12 cellular contexts compared by ENCODE assay signal in genomic region chr4:6969826-6970800, GRCh38.
DNase-seq lines count a peak whose midpoint lies in the region; ATAC-seq, FAIRE-seq and TF ChIP-seq lines count a peak whose summit lies in the region.
"Had no signal": no experiment of that assay in that cellular context is flagged by ENCODE, and none has a peak within 500 bp of the region (broad histone marks: within the 10 kb centered on the region; RNA-seq: fewer than 3 reads in every experiment).

No MANE protein-coding gene starts in this region.

- H3K79me2 ChIP-seq in H9 (ENCODE audit: insufficient read depth, low read length) (no peaks in the 10 kb centered on the region), trophoblast cell (ENCODE audit: control insufficient read depth, insufficient read depth, low read length, poor library complexity) (no peaks in the 10 kb centered on the region)

- H3K9ac ChIP-seq in H9 (ENCODE audit: extremely low read depth, insufficient read length, low read length): no peak overlapping the region
- no peak overlapping the region for H3K9ac ChIP-seq in trophoblast cell (ENCODE audit: low read length)

- H3K4ac ChIP-seq in H9 (ENCODE audit: low read depth, low read length): no peak overlapping the region; the same call in 1 of the 2 replicates
- H3K4ac ChIP-seq in trophoblast cell (ENCODE audit: low read depth, low read length): no peak overlapping the region

- H3K27me3 ChIP-seq in H9 (ENCODE audit: insufficient read depth, low read length) (no peaks in the 10 kb centered on the region), trophoblast cell (ENCODE audit: insufficient read depth, low read length) (no peaks in the 10 kb centered on the region), pancreas (no peaks in the 10 kb centered on the region)

- no peak overlapping the region for H3K4me3 Mint-ChIP-seq in H9

- no peak overlapping the region for H2AFZ ChIP-seq in H9 (ENCODE audit: low read length)
- no peak overlapping the region for H2AFZ ChIP-seq in trophoblast cell (ENCODE audit: insufficient read depth, low read length, poor library complexity)

- H3K4me3 ChIP-seq in trophoblast cell (ENCODE audit: low read depth, low read length): peak overlapping the region; percentile 36
- H3K4me3 ChIP-seq in pancreas: no peak overlapping the region

- WGBS in H9 (ENCODE audit: extremely low coverage, insufficient read length, low lambda C conversion rate): no CpG with 5 or more reads among the region's 18 CpGs
- WGBS in trophoblast cell (ENCODE audit: extremely low coverage, insufficient coverage, insufficient read length): no CpG with 5 or more reads among the region's 18 CpGs
- WGBS in pancreas, 2 donors: 86% methylated on average over 17 to 18 of the region's 18 CpGs

- H4K91ac ChIP-seq in H9 (ENCODE audit: insufficient read length, low read depth, low read length) (no peak overlapping the region), trophoblast cell (ENCODE audit: low read depth, low read length) (no peak overlapping the region)

- H4K8ac ChIP-seq in H9 (replicated peaks; ENCODE audit: insufficient read length, low read depth, low read length) (no peak overlapping the region), trophoblast cell (ENCODE audit: low read depth, low read length) (no peak overlapping the region)

- no peak overlapping the region for H3K23ac ChIP-seq in H9 (ENCODE audit: insufficient read length, low read depth, low read length)
- no peak overlapping the region for H3K23ac ChIP-seq in trophoblast cell (ENCODE audit: low read length)

- H3K36me3 Mint-ChIP-seq in H9 (ENCODE audit: insufficient read depth in 1 of 3, low read depth in 3 of 3): peaks cover 5 to 11% (median 7%) of the 10 kb centered on the region in 3 experiments

- no peak overlapping the region for H3T11ph ChIP-seq in H9 (ENCODE audit: low read length)

- H3K4me2 ChIP-seq in H9 (ENCODE audit: insufficient read depth, insufficient read length, low read length) (no peak overlapping the region), trophoblast cell (ENCODE audit: low read length) (no peak overlapping the region)

- peaks cover 32 to 42% of the 10 kb centered on the region in 2 experiments for H3K4me1 Mint-ChIP-seq in H9

- H2BK12ac ChIP-seq in H9 (ENCODE audit: insufficient read length, low read depth, low read length) (no peak overlapping the region), trophoblast cell (ENCODE audit: low read length) (no peak overlapping the region)

- no peak for FAIRE-seq in pancreas (lab: Jason Lieb, UNC)

- H2BK120ac ChIP-seq in H9 (ENCODE audit: low read depth, low read length, poor library complexity, severe bottlenecking) (no peak overlapping the region), trophoblast cell (ENCODE audit: insufficient read depth, low read length, poor library complexity) (no peak overlapping the region)

- no peaks in the 10 kb centered on the region for H4K20me1 ChIP-seq in H9 (ENCODE audit: control insufficient read depth, insufficient read depth, insufficient read length)

- peaks cover 8 to 11% of the 10 kb centered on the region in 2 experiments for H3K36me3 ChIP-seq in trophoblast cell (ENCODE audit: control insufficient read depth in 1 of 2, insufficient read depth in 2 of 2, low read length in 2 of 2)
- no peaks in the 10 kb centered on the region for H3K36me3 ChIP-seq in pancreas

- no peaks in the 10 kb centered on the region for H3K9me3 Mint-ChIP-seq in H9

- H4K12ac ChIP-seq in trophoblast cell (ENCODE audit: low read depth, low read length): no peak overlapping the region

- no peaks in the 10 kb centered on the region for H3K27me3 Mint-ChIP-seq in H9 (ENCODE audit: low read depth)

- peak overlapping the region; percentile 73; the same call in 1 of the 2 replicates for H2BK15ac ChIP-seq in H9 (ENCODE audit: low read depth, low read length)

- ATAC-seq in GM19025 (IDR thresholded peaks at IDR 0.05; ENCODE audit: low read depth, unreplicated experiment) (peak; percentile 67), HG03575 (IDR thresholded peaks at IDR 0.05; ENCODE audit: extremely low read depth, insufficient number of reproducible peaks, low FRiP score, unreplicated experiment) (peak; percentile 60), pancreas (no peak)
- ATAC-seq: SK-N-SH treated with all-trans-retinoic acid at 6 μM for 48 hours had no signal

- intact Hi-C loops in pancreas (cut with DNase I): no loop called here

- peak overlapping the region in 2 of 3 experiments; percentile 53 to 89; a peak in 2 of 7 replicates for H3K27ac Mint-ChIP-seq in H9

- no peak overlapping the region for H2BK20ac ChIP-seq in H9 (ENCODE audit: low read depth, low read length, poor library complexity, severe bottlenecking)

- no peak for DNase-seq in H9
- no peak for DNase-seq in trophoblast cell
- no peak for DNase-seq in NCI-H2029 (lab: John Stamatoyannopoulos, UW)
- no peak for DNase-seq in AG20443 (ENCODE audit: low spot score)
- no peak for DNase-seq in ACHN
- DNase-seq in pancreas: no peak
- DNase-seq: dermis blood vessel endothelial cell, DND-41, NCI-H187 treated with DMSO at 0.1 percent for 48 hours had no signal

- H2BK5ac ChIP-seq in H9 (ENCODE audit: insufficient read length, low read length) (no peak overlapping the region), trophoblast cell (ENCODE audit: low read depth, low read length, poor library complexity) (no peak overlapping the region)

- H3K18ac ChIP-seq in H9 (ENCODE audit: insufficient read length, low read depth, low read length): no peak overlapping the region
- H3K18ac ChIP-seq in trophoblast cell (ENCODE audit: low read length): peak overlapping the region; percentile 11

- TF ChIP-seq CTCF in H9 (conservative IDR thresholded peaks at IDR 0.05): no peak
- no peak for TF ChIP-seq CTCF in pancreas (IDR thresholded peaks at IDR 0.05)

- no peaks in the 10 kb centered on the region for H3K9me3 ChIP-seq in H9 (ENCODE audit: control insufficient read depth, low read depth, low read length)
- H3K9me3 ChIP-seq in trophoblast cell (ENCODE audit: insufficient read depth, low read depth, low read length): no peaks in the 10 kb centered on the region
- H3K9me3 ChIP-seq in pancreas: no peaks in the 10 kb centered on the region

- no peak overlapping the region for H3K56ac ChIP-seq in H9 (ENCODE audit: insufficient read length, low read depth, low read length)

- in situ Hi-C loops in ACHN (cut with HindIII; ENCODE audit: low pct_ligation_motif_present, low pct_unique_long_range_greater_than_20kb, low sequenced_read_pairs): no loop called here

- H3K4me1 ChIP-seq in H9 (ENCODE audit: insufficient read depth, low read length) (peaks cover 9% of the 10 kb centered on the region; the same call in 1 of the 2 replicates), trophoblast cell (ENCODE audit: control insufficient read depth in 1 of 2, insufficient read depth in 2 of 2, low read length in 2 of 2) (peaks cover 8 to 14% of the 10 kb centered on the region in 2 experiments), pancreas (peaks cover 0 to 6% (median 4%) of the 10 kb centered on the region in 3 donors)

- no peaks in the 10 kb centered on the region for H3K79me1 ChIP-seq in H9 (ENCODE audit: insufficient read depth, low read depth, low read length, poor library complexity, severe bottlenecking)
- H3K79me1 ChIP-seq in trophoblast cell (ENCODE audit: low read length): peaks cover 2% of the 10 kb centered on the region

- H3K14ac ChIP-seq in H9 (ENCODE audit: insufficient read depth, low read length): no peak overlapping the region; the same call in 1 of the 2 replicates
- no peak overlapping the region for H3K14ac ChIP-seq in trophoblast cell (ENCODE audit: low read length)

- no peak overlapping the region for H4K5ac ChIP-seq in H9 (ENCODE audit: insufficient read length, low read depth, low read length)

- H3K23me2 ChIP-seq in H9 (ENCODE audit: insufficient read length, low read depth, low read length, poor library complexity, severe bottlenecking): peaks cover 6% of the 10 kb centered on the region

- H2AK5ac ChIP-seq in H9 (ENCODE audit: insufficient read length, low read length) (no peak overlapping the region), trophoblast cell (ENCODE audit: low read length) (peak overlapping the region; percentile 42)

- H3K27ac ChIP-seq in H9 (ENCODE audit: insufficient read length, low read depth, low read length): no peak overlapping the region
- H3K27ac ChIP-seq in trophoblast cell (ENCODE audit: low read depth, low read length): no peak overlapping the region
- H3K27ac ChIP-seq in pancreas: no peak overlapping the region

Comparison
In these comparisons a context has a peak if more than half of its experiments do, and no peak if none do; other contexts are left out.
1. ATAC-seq: peak in GM19025 (single experiment) and HG03575 (single experiment); none in pancreas (0 of 4).